Comparison of ENCODE assay signal across 2 cellular contexts in the genomic region with DNA sequence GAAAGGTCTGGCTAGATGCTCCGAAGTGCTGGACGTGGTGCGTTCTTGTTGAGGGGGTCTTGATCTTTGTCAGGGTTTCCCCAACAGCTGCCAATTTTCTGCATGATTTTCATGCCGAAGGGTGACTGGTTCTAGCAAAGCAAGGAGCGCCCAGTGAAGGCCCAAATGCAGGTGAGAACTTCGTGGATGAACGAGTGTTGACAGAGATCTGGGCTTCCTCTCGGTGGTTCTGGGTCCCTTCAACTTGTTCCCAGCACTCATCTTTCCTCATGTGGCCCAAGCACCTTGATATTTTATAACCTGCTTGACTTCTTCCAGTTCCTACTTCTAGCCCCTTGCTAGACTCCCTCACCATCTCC.
TF ChIP-seq lines count a peak whose summit lies in the region.

No MANE protein-coding gene starts in this region.

TF ChIP-seq in IMR-90, 13 proteins besides CTCF, POLR2A, EP300 and RAD21:
- no peak for TF ChIP-seq MXI1 (IDR thresholded peaks at IDR 0.05; ENCODE audit: borderline replicate concordance, low read depth, low read length)
- TF ChIP-seq MAFK (IDR thresholded peaks at IDR 0.05; ENCODE audit: low read depth, low read length) = no peak
- TF ChIP-seq CEBPB (IDR thresholded peaks at IDR 0.05; ENCODE audit: low read depth, low read length) = no peak
- TF ChIP-seq CHD1 (IDR thresholded peaks at IDR 0.05; ENCODE audit: low read depth, low read length) = no peak
- no peak for TF ChIP-seq RCOR1 (IDR thresholded peaks at IDR 0.05; ENCODE audit: insufficient replicate concordance, low read length)
- no peak for TF ChIP-seq FOS (IDR thresholded peaks at IDR 0.05; ENCODE audit: low read depth, low read length)
- no peak for TF ChIP-seq MAZ (IDR thresholded peaks at IDR 0.05; ENCODE audit: borderline replicate concordance, low read depth, low read length)
- TF ChIP-seq RFX5 (IDR thresholded peaks at IDR 0.05; ENCODE audit: low read depth, low read length) = no peak
- TF ChIP-seq NFE2L2 (IDR thresholded peaks at IDR 0.05; ENCODE audit: low read depth, low read length) = no peak
- TF ChIP-seq BHLHE40 (IDR thresholded peaks at IDR 0.05; ENCODE audit: low read depth, low read length) = no peak

TF ChIP-seq in H1, 55 proteins besides CTCF, POLR2A, EP300 and RAD21:
- TF ChIP-seq POLR2AphosphoS5 (IDR thresholded peaks at IDR 0.05; ENCODE audit: low read depth, low read length) = no peak
- no peak for TF ChIP-seq PHF8 (conservative IDR thresholded peaks at IDR 0.05; ENCODE audit: low read depth, low read length)
- TF ChIP-seq KDM1A (IDR thresholded peaks at IDR 0.05; ENCODE audit: borderline replicate concordance, low read length) = no peak
- TF ChIP-seq RBBP5 (IDR thresholded peaks at IDR 0.05; ENCODE audit: borderline replicate concordance, low read depth, low read length) = no peak
- no peak for TF ChIP-seq RXRA (IDR thresholded peaks at IDR 0.05; ENCODE audit: insufficient read depth, low read depth, low read length)
- TF ChIP-seq SRF (IDR thresholded peaks at IDR 0.05; ENCODE audit: low read depth, low read length) = no peak
